Comparison of ENCODE assay signal across 16 cellular contexts in the genomic region with DNA sequence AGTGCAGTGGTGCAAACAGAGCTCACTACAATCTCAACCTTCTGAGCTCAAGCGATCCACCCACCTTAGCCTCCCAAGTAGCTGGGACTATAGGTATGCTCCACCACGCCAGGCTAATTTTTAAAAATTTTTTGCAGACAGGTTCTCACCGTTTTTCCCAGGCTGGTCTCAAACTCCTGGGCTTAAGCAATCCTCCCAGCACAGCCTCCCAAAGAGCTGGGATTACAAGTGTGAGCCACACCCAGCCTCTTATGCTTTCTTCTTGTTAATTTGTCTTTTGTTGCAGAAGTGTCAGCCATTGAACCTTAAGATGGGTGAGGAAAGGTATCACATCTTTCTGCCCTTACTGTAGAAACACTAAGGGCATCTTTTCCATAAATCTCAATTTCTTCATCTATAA. TPM values are rescaled to one million over a fixed set of nuclear protein-coding genes. Genes with fewer than 3 reads are reported as not detected.
DNase-seq lines count a peak whose midpoint lies in the region; ATAC-seq and TF ChIP-seq lines count a peak whose summit lies in the region.
"Had no signal": no experiment of that assay in that cellular context is flagged by ENCODE, and none has a peak within 500 bp of the region (broad histone marks: within the 10 kb centered on the region; RNA-seq: fewer than 3 reads in every experiment).

No MANE protein-coding gene starts in this region.

- peaks cover 0 to 23% (median 7%) of the 10 kb centered on the region in 4 donors for H3K4me1 Mint-ChIP-seq in CD4-positive, CD25-positive, alpha-beta regulatory T cell
- peaks cover 59% of the 10 kb centered on the region for H3K4me1 Mint-ChIP-seq in brain
- H3K4me1 Mint-ChIP-seq in naive thymus-derived CD8-positive, alpha-beta T cell = peaks cover 33 to 72% (median 67%) of the 10 kb centered on the region in 4 donors
- H3K4me1 Mint-ChIP-seq in activated T-helper 2 cell treated with anti-CD3 and anti-CD28 coated beads, Interferon-gamma antibody, Interleukin-2, Interleukin-4, amounts not matched to agents 10 μg/mL and 5 μg/mL and 100 μg/mL, durations not matched to agents 14 hours and 24 hours and 36 hours (ENCODE audit: low read depth) = peaks cover 37% of the 10 kb centered on the region

- peaks cover 4% of the 10 kb centered on the region for H3K27me3 Mint-ChIP-seq in CD4-positive, CD25-positive, alpha-beta regulatory T cell
- no peaks in the 10 kb centered on the region for H3K27me3 Mint-ChIP-seq in brain
- H3K27me3 Mint-ChIP-seq in naive thymus-derived CD8-positive, alpha-beta T cell = no peaks in the 10 kb centered on the region
- H3K27me3 Mint-ChIP-seq in activated T-helper 2 cell treated with anti-CD3 and anti-CD28 coated beads, Interferon-gamma antibody, Interleukin-2, Interleukin-4, amounts not matched to agents 10 μg/mL and 5 μg/mL and 100 μg/mL, durations not matched to agents 14 hours and 24 hours and 36 hours (ENCODE audit: low read depth) = no peaks in the 10 kb centered on the region

- H3K36me3 Mint-ChIP-seq in CD4-positive, CD25-positive, alpha-beta regulatory T cell = peaks cover 9% of the 10 kb centered on the region
- H3K36me3 Mint-ChIP-seq in brain = peaks cover 37% of the 10 kb centered on the region
- peaks cover 0 to 6% (median 4%) of the 10 kb centered on the region in 3 donors for H3K36me3 Mint-ChIP-seq in naive thymus-derived CD8-positive, alpha-beta T cell
- peaks cover 15% of the 10 kb centered on the region for H3K36me3 Mint-ChIP-seq in activated T-helper 2 cell treated with anti-CD3 and anti-CD28 coated beads, Interferon-gamma antibody, Interleukin-2, Interleukin-4, amounts not matched to agents 10 μg/mL and 5 μg/mL and 100 μg/mL, durations not matched to agents 14 hours and 24 hours and 36 hours (ENCODE audit: low read depth)

- no peaks in the 10 kb centered on the region for H3K9me3 ChIP-seq in CD4-positive, CD25-positive, alpha-beta regulatory T cell (ENCODE audit: control insufficient read depth in 2 of 2, low read length in 2 of 2)
- H3K9me3 ChIP-seq: gastrocnemius medialis, SJSA1 had no signal

- H3K4me3 ChIP-seq in CD4-positive, CD25-positive, alpha-beta regulatory T cell (ENCODE audit: low read depth, low read length) = no peak overlapping the region
- H3K4me3 ChIP-seq: SJSA1 had no signal

- peak overlapping the region in 2 of 3 donors; percentile 42 to 56 for H3K27ac Mint-ChIP-seq in CD4-positive, CD25-positive, alpha-beta regulatory T cell
- H3K27ac Mint-ChIP-seq in brain = peak overlapping the region in 3 of 5 experiments; percentile 74 to 89 (median 87)
- H3K27ac Mint-ChIP-seq in naive thymus-derived CD8-positive, alpha-beta T cell = peak overlapping the region in 9 of 10 donors; percentile 6 to 92 (median 86)
- H3K27ac Mint-ChIP-seq in activated T-helper 2 cell treated with anti-CD3 and anti-CD28 coated beads, Interferon-gamma antibody, Interleukin-2, Interleukin-4, amounts not matched to agents 10 μg/mL and 5 μg/mL and 100 μg/mL, durations not matched to agents 14 hours and 24 hours and 36 hours = no peak overlapping the region

- POLR2A ChIA-PET in naive thymus-derived CD8-positive, alpha-beta T cell (lab: Charles Lee) = interaction anchor here (0.7 to 1.4 kb wide), 3 partner anchors 16 to 231 kb away, joined by 5 to 6 read pairs (median 5); a partner anchor contains a TSS

- H3K9me3 Mint-ChIP-seq in CD4-positive, CD25-positive, alpha-beta regulatory T cell = peaks cover 0 to 3% (median 0%) of the 10 kb centered on the region in 7 donors
- peaks cover 0 to 21% (median 6%) of the 10 kb centered on the region in 5 experiments for H3K9me3 Mint-ChIP-seq in brain
- H3K9me3 Mint-ChIP-seq in naive thymus-derived CD8-positive, alpha-beta T cell = peaks cover 0 to 1% (median 0%) of the 10 kb centered on the region in 9 donors
- H3K9me3 Mint-ChIP-seq in activated T-helper 2 cell treated with anti-CD3 and anti-CD28 coated beads, Interferon-gamma antibody, Interleukin-2, Interleukin-4, amounts not matched to agents 10 μg/mL and 5 μg/mL and 100 μg/mL, durations not matched to agents 14 hours and 24 hours and 36 hours = peaks cover 10% of the 10 kb centered on the region

- no peak for ATAC-seq in CD4-positive, CD25-positive, alpha-beta regulatory T cell (ENCODE audit: low read depth in 2 of 2)
- no peak for ATAC-seq in naive thymus-derived CD8-positive, alpha-beta T cell
- ATAC-seq in HG03521 (IDR thresholded peaks at IDR 0.05; ENCODE audit: unreplicated experiment) (no peak), HG02759 (IDR thresholded peaks at IDR 0.05; ENCODE audit: unreplicated experiment) (no peak)
- ATAC-seq: gastrocnemius medialis, sciatic nerve had no signal

- DNase-seq in CD4-positive, CD25-positive, alpha-beta regulatory T cell = no peak
- DNase-seq in ELR (ENCODE audit: low read depth) = peak; percentile 12
- no peak for DNase-seq in naive thymus-derived CD8-positive, alpha-beta T cell
- no peak for DNase-seq in activated T-helper 2 cell treated with anti-CD3 and anti-CD28 coated beads, Interferon-gamma antibody, Interleukin-2, Interleukin-4, amounts not matched to agents 10 μg/mL and 5 μg/mL and 100 μg/mL, durations not matched to agents 14 hours and 24 hours and 36 hours (ENCODE audit: low spot score)
- DNase-seq in AML-193 (lab: John Stamatoyannopoulos, UW) = no peak
- DNase-seq: activated CD4-positive, CD25-positive, alpha-beta regulatory T cell; activated effector memory CD4-positive, alpha-beta T cell treated with Interleukin-2 at 50 U/mL for 16 hours; gastrocnemius medialis; GF-D8; NCI-H1694; NCI-H774 had no signal

- H3K36me3 ChIP-seq in CD4-positive, CD25-positive, alpha-beta regulatory T cell (ENCODE audit: control insufficient read depth, insufficient read depth, low read length) = no peaks in the 10 kb centered on the region
- H3K36me3 ChIP-seq: gastrocnemius medialis, SJSA1 had no signal

- no peaks in the 10 kb centered on the region for H3K27me3 ChIP-seq in CD4-positive, CD25-positive, alpha-beta regulatory T cell (ENCODE audit: control insufficient read depth, insufficient read depth, low read length)
- H3K27me3 ChIP-seq: gastrocnemius medialis, SJSA1 had no signal

- no peaks in the 10 kb centered on the region for H3K4me1 ChIP-seq in CD4-positive, CD25-positive, alpha-beta regulatory T cell (ENCODE audit: control insufficient read depth, insufficient read depth, low read length, poor library complexity, severe bottlenecking)

- H3K27ac ChIP-seq in CD4-positive, CD25-positive, alpha-beta regulatory T cell (ENCODE audit: insufficient read depth, low read length, poor library complexity, severe bottlenecking) = no peak overlapping the region
- H3K27ac ChIP-seq: SJSA1 had no signal

- no peak for TF ChIP-seq CTCF in brain (conservative IDR thresholded peaks at IDR 0.05)

- H3K4me3 Mint-ChIP-seq in CD4-positive, CD25-positive, alpha-beta regulatory T cell = peak overlapping the region in 1 of 4 donors; percentile 32
- H3K4me3 Mint-ChIP-seq in brain = peak overlapping the region in 2 of 5 experiments; percentile 12 to 24
- peak overlapping the region; percentile 81 to 88 (median 86) for H3K4me3 Mint-ChIP-seq in naive thymus-derived CD8-positive, alpha-beta T cell
- H3K4me3 Mint-ChIP-seq in activated T-helper 2 cell treated with anti-CD3 and anti-CD28 coated beads, Interferon-gamma antibody, Interleukin-2, Interleukin-4, amounts not matched to agents 10 μg/mL and 5 μg/mL and 100 μg/mL, durations not matched to agents 14 hours and 24 hours and 36 hours (ENCODE audit: low read depth) = no peak overlapping the region

- intact Hi-C loops in activated T-helper 2 cell treated with anti-CD3 and anti-CD28 coated beads, Interferon-gamma antibody, Interleukin-2, Interleukin-4, amounts not matched to agents 10 μg/mL and 5 μg/mL and 100 μg/mL, durations not matched to agents 14 hours and 24 hours and 36 hours (cut with micrococcal nuclease) = no loop called here

RNA-seq across cellular contexts. Expression of a gene that starts 34.9 kb away (rescaled TPM):
- total RNA-seq in CD4-positive, CD25-positive, alpha-beta regulatory T cell = 44.3 TPM
- 1 to 10 TPM; 2.2 to 6.6 (median 3.6) TPM for polyA plus RNA-seq in CD4-positive, CD25-positive, alpha-beta regulatory T cell
- polyA plus RNA-seq in brain (ENCODE audit: insufficient read depth, low read depth, low replicate concordance) = 74.1 TPM
- 100 to 1,000 TPM; 119 to 122 TPM for total RNA-seq in naive thymus-derived CD8-positive, alpha-beta T cell
- polyA plus RNA-seq in naive thymus-derived CD8-positive, alpha-beta T cell = 10 to 100 TPM; 26.4 to 65.3 (median 33.5) TPM
- 56.7 and 61.6 TPM in 2 replicates for total RNA-seq in activated T-helper 2 cell treated with anti-CD3 and anti-CD28 coated beads, Interferon-gamma antibody, Interleukin-2, Interleukin-4, amounts not matched to agents 10 μg/mL and 5 μg/mL and 100 μg/mL, durations not matched to agents 14 hours and 24 hours and 36 hours
